Comparison of ENCODE assay signal across 23 cellular contexts in the genomic region with DNA sequence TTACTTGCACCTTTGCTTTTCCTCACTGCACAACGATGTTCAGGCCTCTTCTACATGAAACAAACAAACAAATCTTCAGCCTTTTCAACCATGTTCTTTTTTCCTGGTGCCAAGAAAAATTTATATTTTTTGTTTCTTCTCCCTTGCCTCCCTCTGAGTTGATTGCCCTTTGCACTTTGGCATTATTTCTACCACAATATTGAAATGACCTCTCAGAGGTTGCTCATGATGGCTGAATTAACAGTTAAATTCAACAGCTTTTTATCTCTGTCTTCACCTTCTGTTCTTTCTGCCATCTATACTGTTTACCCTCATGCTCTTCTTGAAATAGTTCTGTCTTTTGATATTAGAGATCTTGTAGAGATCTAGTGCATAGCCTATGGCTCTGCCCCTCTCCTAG.
DNase-seq lines count a peak whose midpoint lies in the region; ATAC-seq and TF ChIP-seq lines count a peak whose summit lies in the region.
"Had no signal": no experiment of that assay in that cellular context is flagged by ENCODE, and none has a peak within 500 bp of the region (broad histone marks: within the 10 kb centered on the region; RNA-seq: fewer than 3 reads in every experiment).

No MANE protein-coding gene starts in this region.

- H3K36me3 ChIP-seq in adipocyte (ENCODE audit: control insufficient read depth, insufficient read depth, low read length, severe bottlenecking): no peaks in the 10 kb centered on the region
- H3K36me3 ChIP-seq in mesenchymal stem cell (ENCODE audit: control insufficient read depth in 1 of 2, insufficient read depth in 2 of 2, low read depth in 1 of 2, low read length in 2 of 2): no peaks in the 10 kb centered on the region
- no peaks in the 10 kb centered on the region for H3K36me3 ChIP-seq in stomach
- H3K36me3 ChIP-seq in aorta (ENCODE audit: control insufficient read depth in 1 of 2, insufficient read depth in 2 of 2, low read length in 1 of 2): no peaks in the 10 kb centered on the region
- H3K36me3 ChIP-seq: uterus, WERI-Rb-1 had no signal

- H3K23ac ChIP-seq in mesenchymal stem cell (ENCODE audit: low read length in 2 of 2): no peak overlapping the region

- no peak overlapping the region for H2AK5ac ChIP-seq in mesenchymal stem cell (ENCODE audit: low read length, severe bottlenecking)

- 0% methylated on average over 1 of the region's 1 CpG for WGBS in mesenchymal stem cell
- 63 to 77% (median 70%) methylated on average over 1 of the region's 1 CpG for WGBS in stomach, 5 donors
- WGBS in aorta, 2 donors: 73 to 76% methylated on average over 1 of the region's 1 CpG

- H3K9me3 ChIP-seq in adipocyte (ENCODE audit: control insufficient read depth, low read length) (no peaks in the 10 kb centered on the region), mesenchymal stem cell (ENCODE audit: control insufficient read depth, low read length) (no peaks in the 10 kb centered on the region), stomach (no peaks in the 10 kb centered on the region), aorta (ENCODE audit: control insufficient read depth, low read length) (no peaks in the 10 kb centered on the region)
- H3K9me3 ChIP-seq: mucosa of descending colon, uterus had no signal

- peak overlapping the region; percentile 74 for H3K4me3 Mint-ChIP-seq in HFFc6
- H3K4me3 Mint-ChIP-seq: CD4-positive, alpha-beta memory T cell; H9; immature natural killer cell had no signal

- intact Hi-C loops in stomach (cut with DNase I; ENCODE audit: low total_unique reads) (no loop called here), aorta (cut with DNase I) (no loop called here)

- no peak overlapping the region for H4K91ac ChIP-seq in mesenchymal stem cell (ENCODE audit: low read length)

- DNase-seq in HFFc6 (no peak), adipocyte (ENCODE audit: low read depth) (no peak), mesenchymal stem cell (no peak), stomach (no peak), ACHN (no peak), aorta (no peak)
- DNase-seq: activated CD4-positive, alpha-beta T cell treated with anti-CD3 and anti-CD28 coated beads, Interleukin-2, amount 50 U/mL, for 48 hours; activated CD8-positive, alpha-beta memory T cell treated with anti-CD3 and anti-CD28 coated beads, Interleukin-2, amount 50 U/mL, for 48 hours; activated effector memory CD4-positive, alpha-beta T cell treated with anti-CD3 and anti-CD28 coated beads, Interleukin-2, amount 50 U/mL, for 16 hours; CD4-positive, alpha-beta memory T cell; cortex of kidney; GDM1; H9; immature natural killer cell; KBM-7; MM.1S; mucosa of descending colon; NCI-H1436; NCI-H510A treated with DMSO at 0.1 percent for 48 hours; RPMI8226; uterus; WERI-Rb-1 had no signal

- peaks cover 12% of the 10 kb centered on the region for H3K79me1 ChIP-seq in mesenchymal stem cell (replicated peaks; ENCODE audit: low read length, poor library complexity, severe bottlenecking)

- in situ Hi-C loops in ACHN (cut with HindIII; ENCODE audit: low pct_ligation_motif_present, low pct_unique_long_range_greater_than_20kb, low sequenced_read_pairs): no loop called here

- H2BK5ac ChIP-seq in mesenchymal stem cell (ENCODE audit: low read depth, low read length, poor library complexity, severe bottlenecking): no peak overlapping the region

- peak overlapping the region; percentile 95 for H3K27ac Mint-ChIP-seq in HFFc6
- H3K27ac Mint-ChIP-seq: CD4-positive, alpha-beta memory T cell; H9; immature natural killer cell had no signal

- peaks cover 76% of the 10 kb centered on the region for H3K4me1 ChIP-seq in adipocyte (ENCODE audit: control insufficient read depth, insufficient read depth, low read length)
- peaks cover 4% of the 10 kb centered on the region for H3K4me1 ChIP-seq in mesenchymal stem cell (ENCODE audit: control insufficient read depth, insufficient read depth, low read depth, low read length)
- peaks cover 0 to 52% (median 19%) of the 10 kb centered on the region in 4 donors for H3K4me1 ChIP-seq in stomach
- H3K4me1 ChIP-seq in aorta (ENCODE audit: control insufficient read depth in 1 of 2, insufficient read depth in 2 of 2, low read length in 2 of 2): peaks cover 0 to 17% of the 10 kb centered on the region in 2 donors
- H3K4me1 ChIP-seq: uterus had no signal

- no peak overlapping the region for H2BK120ac ChIP-seq in mesenchymal stem cell (ENCODE audit: low read depth, low read length)

- H3K27ac ChIP-seq in mesenchymal stem cell (ENCODE audit: low read length, poor library complexity, severe bottlenecking) (no peak overlapping the region), stomach (peak overlapping the region in 4 of 5 donors; percentile 4 to 59 (median 31)), aorta (ENCODE audit: low read depth in 1 of 2, low read length in 2 of 2) (no peak overlapping the region)
- H3K27ac ChIP-seq: WERI-Rb-1 had no signal

- H3K9me3 Mint-ChIP-seq in HFFc6: no peaks in the 10 kb centered on the region; the same call in 1 of the 2 replicates
- H3K9me3 Mint-ChIP-seq: H9 had no signal

- H3K27me3 ChIP-seq in adipocyte (replicated peaks; ENCODE audit: control insufficient read depth, insufficient read depth, low read length): no peaks in the 10 kb centered on the region
- no peaks in the 10 kb centered on the region for H3K27me3 ChIP-seq in mesenchymal stem cell (ENCODE audit: control insufficient read depth in 1 of 2, insufficient read depth in 1 of 2, low read length in 2 of 2)
- no peaks in the 10 kb centered on the region for H3K27me3 ChIP-seq in stomach
- no peaks in the 10 kb centered on the region for H3K27me3 ChIP-seq in aorta (ENCODE audit: control insufficient read depth in 1 of 2, insufficient read depth in 2 of 2, low read length in 1 of 2)
- H3K27me3 ChIP-seq: uterus had no signal

- H3K36me3 Mint-ChIP-seq in HFFc6 (ENCODE audit: low read depth): peaks cover 23% of the 10 kb centered on the region
- H3K36me3 Mint-ChIP-seq: CD4-positive, alpha-beta memory T cell; immature natural killer cell had no signal

- no peak overlapping the region for H3K4me2 ChIP-seq in mesenchymal stem cell (ENCODE audit: low read length, poor library complexity, severe bottlenecking)

- peaks cover 77% of the 10 kb centered on the region for H3K4me1 Mint-ChIP-seq in HFFc6 (ENCODE audit: low read depth)
- H3K4me1 Mint-ChIP-seq: CD4-positive, alpha-beta memory T cell; immature natural killer cell had no signal

- H3K4ac ChIP-seq in mesenchymal stem cell (ENCODE audit: low read depth in 1 of 2, low read length in 2 of 2): no peak overlapping the region

- no peak overlapping the region for H4K8ac ChIP-seq in mesenchymal stem cell (ENCODE audit: low read length)

- no peak overlapping the region for H2AFZ ChIP-seq in mesenchymal stem cell (ENCODE audit: low read depth, low read length)

- H2BK12ac ChIP-seq in mesenchymal stem cell (ENCODE audit: low read length in 2 of 2): no peak overlapping the region

- TF ChIP-seq POLR2A in stomach (IDR thresholded peaks at IDR 0.05): no peak

- peak overlapping the region; percentile 76 for H3K9ac ChIP-seq in adipocyte (ENCODE audit: low read length)
- peak overlapping the region; percentile 36 for H3K9ac ChIP-seq in mesenchymal stem cell (ENCODE audit: low read length)

- H3K14ac ChIP-seq in mesenchymal stem cell (ENCODE audit: low read length in 2 of 2): no peak overlapping the region

- ATAC-seq in aorta (ENCODE audit: low FRiP score): no peak
- no peak for ATAC-seq in GM18520 (IDR thresholded peaks at IDR 0.05; ENCODE audit: unreplicated experiment)
- ATAC-seq: mucosa of descending colon had no signal

- TF ChIP-seq CTCF in HFFc6 (IDR thresholded peaks at IDR 0.05): no peak
- no peak for TF ChIP-seq CTCF in stomach (IDR thresholded peaks at IDR 0.05)

- H2BK15ac ChIP-seq in mesenchymal stem cell (ENCODE audit: low read depth, poor library complexity, severe bottlenecking): no peak overlapping the region

- TF ChIP-seq EP300 in stomach (IDR thresholded peaks at IDR 0.05): no peak

- peaks cover 3% of the 10 kb centered on the region for H3K27me3 Mint-ChIP-seq in HFFc6 (ENCODE audit: insufficient read depth)
- H3K27me3 Mint-ChIP-seq: CD4-positive, alpha-beta memory T cell had no signal

- H3K18ac ChIP-seq in mesenchymal stem cell (ENCODE audit: low read depth in 1 of 2, low read length in 2 of 2): no peak overlapping the region

- H3K4me3 ChIP-seq in adipocyte (ENCODE audit: low read length) (peak overlapping the region; percentile 38), mesenchymal stem cell (ENCODE audit: insufficient read depth in 1 of 2, low read depth in 1 of 2, low read length in 2 of 2) (no peak overlapping the region), stomach (no peak overlapping the region), aorta (ENCODE audit: low read length in 2 of 2) (no peak overlapping the region)
- H3K4me3 ChIP-seq: mucosa of descending colon, uterus had no signal

Comparison
In these comparisons a context has a peak if more than half of its experiments do, and no peak if none do; other contexts are left out.
1. H3K27ac ChIP-seq: peak in stomach (4 of 5); none in mesenchymal stem cell (single experiment) and aorta (0 of 2).